In genomic region chr14:91870890-91871289, GRCh38 we compare ENCODE assay signal across 17 cellular contexts. TPM values are rescaled to one million over a fixed set of nuclear protein-coding genes. Genes with fewer than 3 reads are reported as not detected.
DNase-seq lines count a peak whose midpoint lies in the region; ATAC-seq and TF ChIP-seq lines count a peak whose summit lies in the region.
"Had no signal": no experiment of that assay in that cellular context is flagged by ENCODE, and none has a peak within 500 bp of the region (broad histone marks: within the 10 kb centered on the region; RNA-seq: fewer than 3 reads in every experiment).

No MANE protein-coding gene starts in this region.

- no peak for TF ChIP-seq CTCF in Calu3 (IDR thresholded peaks at IDR 0.05; ENCODE audit: unreplicated experiment)

- H3K4me3 Mint-ChIP-seq in activated CD8-positive, alpha-beta memory T cell treated with anti-CD3 and anti-CD28 coated beads, Interleukin-2, amount 10 ng/mL, durations not matched to agents 7 days and 5 days = peak overlapping the region; percentile 60
- no peak overlapping the region for H3K4me3 Mint-ChIP-seq in Calu3 (ENCODE audit: low read depth, unreplicated experiment)
- H3K4me3 Mint-ChIP-seq: CD14-positive monocyte, neural progenitor cell had no signal

- H3K27ac Mint-ChIP-seq in activated CD8-positive, alpha-beta memory T cell treated with anti-CD3 and anti-CD28 coated beads, Interleukin-2, amount 10 ng/mL, durations not matched to agents 7 days and 5 days = peak overlapping the region; percentile 99
- peak overlapping the region; percentile 84 for H3K27ac Mint-ChIP-seq in Calu3 (ENCODE audit: unreplicated experiment)
- H3K27ac Mint-ChIP-seq in activated naive CD4-positive, alpha-beta T cell treated with anti-CD3 and anti-CD28 coated beads, Interleukin-2, amount 50 U/mL, for 72 hours = peak overlapping the region; percentile 88 to 95
- H3K27ac Mint-ChIP-seq: neural progenitor cell had no signal

- BruUV-seq in Calu3 (replicated peaks; lab: Mats Ljungman, UMichigan) = no TSS peak

- DNase-seq in activated CD8-positive, alpha-beta memory T cell treated with anti-CD3 and anti-CD28 coated beads, Interleukin-2, amount 10 ng/mL, durations not matched to agents 7 days and 5 days = no peak
- DNase-seq in activated CD8-positive, alpha-beta memory T cell treated with anti-CD3 and anti-CD28 coated beads for 24 hours = no peak
- DNase-seq in Calu3 (no peak), posterior vena cava (ENCODE audit: low spot score) (no peak), DMS53 treated with DMSO at 0.1 percent for 48 hours (lab: John Stamatoyannopoulos, UW; ENCODE audit: unreplicated experiment) (no peak), COLO668 (lab: John Stamatoyannopoulos, UW; ENCODE audit: unreplicated experiment) (no peak)
- no peak for DNase-seq in activated naive CD4-positive, alpha-beta T cell treated with anti-CD3 and anti-CD28 coated beads, Interleukin-2, amount 50 U/mL, for 72 hours (ENCODE audit: low spot score in 2 of 2)
- DNase-seq: activated CD4-positive, CD25-positive, alpha-beta regulatory T cell treated with anti-CD3 and anti-CD28 coated beads, Interleukin-2, amount 50 U/mL, for 72 hours; aorta; Kasumi-1; psoas muscle; T1000; transverse colon had no signal

- ATAC-seq in activated CD8-positive, alpha-beta memory T cell treated with anti-CD3 and anti-CD28 coated beads, Interleukin-2, amount 10 ng/mL, durations not matched to agents 7 days and 5 days = no peak
- ATAC-seq in activated naive CD4-positive, alpha-beta T cell treated with anti-CD3 and anti-CD28 coated beads, Interleukin-2, amount 50 U/mL, for 72 hours = no peak
- ATAC-seq: psoas muscle had no signal

- intact Hi-C loops in Calu3 (cut with micrococcal nuclease; ENCODE audit: unreplicated experiment) = loop anchor here (5.0 kb wide), 1 partner anchor 41 kb away; no protein-coding TSS in a partner anchor
- intact Hi-C loops in posterior vena cava (cut with DNase I) = no loop called here

- H3K36me3 Mint-ChIP-seq in activated CD8-positive, alpha-beta memory T cell treated with anti-CD3 and anti-CD28 coated beads, Interleukin-2, amount 10 ng/mL, durations not matched to agents 7 days and 5 days = peaks cover 7% of the 10 kb centered on the region
- peaks cover 12% of the 10 kb centered on the region for H3K36me3 Mint-ChIP-seq in Calu3 (ENCODE audit: insufficient read depth, unreplicated experiment)
- no peaks in the 10 kb centered on the region for H3K36me3 Mint-ChIP-seq in activated naive CD4-positive, alpha-beta T cell treated with anti-CD3 and anti-CD28 coated beads, Interleukin-2, amount 50 U/mL, for 72 hours
- H3K36me3 Mint-ChIP-seq: CD14-positive monocyte, neural progenitor cell had no signal

- peak overlapping the region in 15 of 21 experiments; percentile 2 to 98 (median 65) for H3K27ac ChIP-seq in skin epidermis
- H3K27ac ChIP-seq: hepatocyte, neural progenitor cell, psoas muscle had no signal

- peaks cover 97% of the 10 kb centered on the region for H3K4me1 Mint-ChIP-seq in activated CD8-positive, alpha-beta memory T cell treated with anti-CD3 and anti-CD28 coated beads, Interleukin-2, amount 10 ng/mL, durations not matched to agents 7 days and 5 days
- H3K4me1 Mint-ChIP-seq in Calu3 (ENCODE audit: low read depth, unreplicated experiment) = peaks cover 49% of the 10 kb centered on the region
- H3K4me1 Mint-ChIP-seq: neural progenitor cell had no signal

- H3K9me3 Mint-ChIP-seq in activated CD8-positive, alpha-beta memory T cell treated with anti-CD3 and anti-CD28 coated beads, Interleukin-2, amount 10 ng/mL, durations not matched to agents 7 days and 5 days (ENCODE audit: low read depth) = no peaks in the 10 kb centered on the region
- no peaks in the 10 kb centered on the region for H3K9me3 Mint-ChIP-seq in Calu3 (ENCODE audit: low read depth, unreplicated experiment)
- H3K9me3 Mint-ChIP-seq in activated naive CD4-positive, alpha-beta T cell treated with anti-CD3 and anti-CD28 coated beads, Interleukin-2, amount 50 U/mL, for 72 hours = no peaks in the 10 kb centered on the region

- H3K4me3 ChIP-seq in skin epidermis = no peak overlapping the region
- H3K4me3 ChIP-seq: hepatocyte, neural progenitor cell, psoas muscle, transverse colon had no signal

- H3K27me3 Mint-ChIP-seq in activated CD8-positive, alpha-beta memory T cell treated with anti-CD3 and anti-CD28 coated beads, Interleukin-2, amount 10 ng/mL, durations not matched to agents 7 days and 5 days = no peaks in the 10 kb centered on the region
- no peaks in the 10 kb centered on the region for H3K27me3 Mint-ChIP-seq in Calu3 (ENCODE audit: unreplicated experiment)

- CTCF ChIA-PET in activated CD8-positive, alpha-beta memory T cell treated with anti-CD3 and anti-CD28 coated beads, Interleukin-2, amount 10 ng/mL, durations not matched to agents 7 days and 5 days (lab: Charles Lee) = no interaction called here
- CTCF ChIA-PET in Calu3 (lab: Charles Lee) = interaction anchor here (0.7 kb wide), 1 partner anchor 211 kb away, joined by 3 read pairs; no protein-coding TSS in a partner anchor

RNA-seq across cellular contexts. Expression of gene TC2N, which starts 3.6 kb away (rescaled TPM):
- total RNA-seq in activated CD8-positive, alpha-beta memory T cell treated with anti-CD3 and anti-CD28 coated beads, Interleukin-2, amount 10 ng/mL, durations not matched to agents 7 days and 5 days = 10 to 100 TPM; 46.3 to 86.0 TPM
- total RNA-seq in Calu3 (2022) (82.7 and 86.6 TPM in 2 replicates), posterior vena cava (10 to 100 TPM; 12.7 to 28.3 TPM)
- total RNA-seq in activated naive CD4-positive, alpha-beta T cell treated with anti-CD3 and anti-CD28 coated beads, Interleukin-2, amount 50 U/mL, for 72 hours = 10 to 100 TPM; 33.4 to 42.8 TPM
